ENCODE assay signal across 9 cellular contexts in genomic region chr9:38622083-38622674, GRCh38. TPM values are rescaled to one million over a fixed set of nuclear protein-coding genes. Genes with fewer than 3 reads are reported as not detected.
DNase-seq lines count a peak whose midpoint lies in the region; ATAC-seq and TF ChIP-seq lines count a peak whose summit lies in the region.
"Had no signal": no experiment of that assay in that cellular context is flagged by ENCODE, and none has a peak within 500 bp of the region (broad histone marks: within the 10 kb centered on the region; RNA-seq: fewer than 3 reads in every experiment).

No MANE protein-coding gene starts in this region.

- ATAC-seq in Panc1, result peak; percentile 70
- no peak for ATAC-seq in GM21717 (IDR thresholded peaks at IDR 0.05; ENCODE audit: unreplicated experiment)
- ATAC-seq in HG03520 (IDR thresholded peaks at IDR 0.05; ENCODE audit: unreplicated experiment), result no peak

- H3K9me3 ChIP-seq in Panc1 (ENCODE audit: control insufficient read depth, insufficient read depth, low read depth, low read length) (peaks cover 7% of the 10 kb centered on the region; the same call in 1 of the 2 replicates), ectodermal cell (ENCODE audit: control insufficient read depth, low read length) (no peaks in the 10 kb centered on the region)

- POLR2A ChIA-PET in Panc1 (lab: Charles Lee), result no interaction called here

- H3K27ac ChIP-seq in Panc1 (ENCODE audit: low read length), result peak overlapping the region; percentile 44
- no peak overlapping the region for H3K27ac ChIP-seq in ectodermal cell (ENCODE audit: insufficient read depth, low read depth, low read length, poor library complexity, severe bottlenecking)

- no peak overlapping the region for H3K27ac Mint-ChIP-seq in nephron

- 1 to 2% methylated on average over 45 to 46 of the region's 46 CpGs for WGBS in ectodermal cell, 2 experiments

- TF ChIP-seq CTCF in Panc1 (IDR thresholded peaks at IDR 0.05) (no peak), nephron (IDR thresholded peaks at IDR 0.05; ENCODE audit: unreplicated experiment in 3 of 3) (no peak)

- peaks cover 22% of the 10 kb centered on the region for H3K9me3 Mint-ChIP-seq in nephron

- BruUV-seq in Panc1 (replicated peaks; lab: Mats Ljungman, UMichigan), result no TSS peak

- H3K36me3 ChIP-seq in Panc1 (ENCODE audit: control insufficient read depth, insufficient read depth, low read length), result no peaks in the 10 kb centered on the region
- no peaks in the 10 kb centered on the region for H3K36me3 ChIP-seq in ectodermal cell (ENCODE audit: control insufficient read depth, insufficient read depth, low read length)

- intact Hi-C loops in Panc1 (cut with micrococcal nuclease; ENCODE audit: unreplicated experiment), result loop anchor here (5.0 kb wide), 1 partner anchor 50 kb away; no protein-coding TSS in a partner anchor

- H3K27me3 Mint-ChIP-seq in nephron (ENCODE audit: low read depth), result peaks cover 81% of the 10 kb centered on the region

- CTCF ChIA-PET in Panc1 (lab: Charles Lee), result no interaction called here

- in situ Hi-C loops in Panc1 (cut with HindIII; ENCODE audit: low pct_unique_long_range_greater_than_20kb, low sequenced_read_pairs), result no loop called here

- DNase-seq in SIG-M5 treated with dmso at 0.1 percent for 504 hours (lab: John Stamatoyannopoulos, UW; ENCODE audit: unreplicated experiment) (peak; percentile 48), SIG-M5 (lab: John Stamatoyannopoulos, UW) (no peak), Panc1 (ENCODE audit: low read depth, low spot score) (no peak), HCEC 1CT (no peak)

- no peaks in the 10 kb centered on the region for H3K36me3 Mint-ChIP-seq in nephron (ENCODE audit: low read depth)

- H3K4me3 Mint-ChIP-seq in nephron, result peak overlapping the region; percentile 80 to 84 (median 82)

- no peaks in the 10 kb centered on the region; the same call in 1 of the 2 replicates for H3K4me1 ChIP-seq in Panc1 (ENCODE audit: control insufficient read depth, insufficient read depth, low read length)
- H3K4me1 ChIP-seq in ectodermal cell (ENCODE audit: control insufficient read depth, insufficient read depth, low read length), result peaks cover 2% of the 10 kb centered on the region

- H3K4me3 ChIP-seq in Panc1 (ENCODE audit: low read depth in 2 of 2, low read length in 2 of 2) (peak overlapping the region; percentile 56 to 77), ectodermal cell (ENCODE audit: insufficient read depth, low read depth, low read length) (peak overlapping the region; percentile 57)

- H3K27me3 ChIP-seq in Panc1 (ENCODE audit: control insufficient read depth, insufficient read depth, low read length) (no peaks in the 10 kb centered on the region), ectodermal cell (ENCODE audit: control insufficient read depth, insufficient read depth, low read length, poor library complexity, severe bottlenecking) (peaks cover 47% of the 10 kb centered on the region)

- H3K4me1 Mint-ChIP-seq in nephron, result peaks cover 5% of the 10 kb centered on the region

RNA-seq across cellular contexts. Expression of gene ANKRD18A, which starts 1.8 kb away (rescaled TPM):
- 9.6 TPM for total RNA-seq in Panc1 (2021; ENCODE audit: unreplicated experiment)
- 6.7 TPM for polyA plus RNA-seq in Panc1 (2012; ENCODE audit: insufficient read length)
- 6.2 TPM for polyA plus RNA-seq in ectodermal cell (2013, experiment 1 of 4)
- polyA plus RNA-seq in ectodermal cell (2013, experiment 2 of 4), result 7.7 TPM
- polyA plus RNA-seq in ectodermal cell (2013, experiment 3 of 4), result 6.6 TPM
- polyA plus RNA-seq in ectodermal cell (2013, experiment 4 of 4), result 2.8 TPM
- polyA plus RNA-seq: BJ had no signal
